17 cellular contexts compared by ENCODE assay signal in the genomic region with DNA sequence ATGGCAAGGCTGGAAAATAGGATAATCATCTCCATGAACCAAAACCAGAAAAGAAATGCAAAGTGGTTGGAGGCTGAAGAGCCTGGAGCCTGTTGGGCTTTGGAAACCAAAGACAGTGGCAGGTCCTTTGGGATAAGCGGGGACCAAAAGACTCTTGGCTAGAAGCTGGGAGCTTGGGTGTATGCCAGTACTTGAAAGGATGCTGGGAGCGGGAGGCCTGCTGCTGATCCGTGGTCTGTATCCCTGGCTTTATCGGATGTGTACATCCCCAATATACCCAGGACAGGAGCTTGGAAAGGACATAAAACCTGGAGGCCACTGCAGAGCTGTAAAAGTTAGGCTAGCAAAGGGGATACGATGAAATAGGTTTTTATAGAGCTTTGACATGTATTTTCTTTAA.
"Had no signal": no experiment of that assay in that cellular context is flagged by ENCODE, and none has a peak within 500 bp of the region (broad histone marks: within the 10 kb centered on the region; RNA-seq: fewer than 3 reads in every experiment).

No MANE protein-coding gene starts in this region.

- H3K36me3 Mint-ChIP-seq: activated naive CD8-positive, alpha-beta T cell treated with anti-CD3 and anti-CD28 coated beads, Interleukin-2, amount 10 ng/mL, durations not matched to agents 7 days and 5 days had no signal

- H3K4me3 Mint-ChIP-seq: activated CD8-positive, alpha-beta T cell treated with anti-CD3 and anti-CD28 coated beads, Interleukin-2, amount 10 ng/mL, durations not matched to agents 7 days and 5 days; stimulated activated naive CD8-positive, alpha-beta T cell treated with anti-CD3 and anti-CD28 coated beads, Interleukin-15, Interleukin-2, amounts not matched to agents 100 ng/mL and 50 ng/mL, for 24 hours had no signal

- DNase-seq: activated CD4-positive, alpha-beta T cell treated with anti-CD3 and anti-CD28 coated beads, Interleukin-2, amount 10 ng/mL, durations not matched to agents 24 days and 14 days; activated CD4-positive, CD25-positive, alpha-beta regulatory T cell; activated CD8-positive, alpha-beta memory T cell treated with anti-CD3 and anti-CD28 coated beads, Interleukin-2, amount 50 U/mL, for 4 hours; activated CD8-positive, alpha-beta T cell treated with anti-CD3 and anti-CD28 coated beads, Interleukin-2, amount 10 ng/mL, durations not matched to agents 7 days and 5 days; activated gamma-delta T cell treated with Interleukin-2 at 50 U/mL for 16 hours; activated naive CD8-positive, alpha-beta T cell treated with anti-CD3 and anti-CD28 coated beads, Interleukin-2, amount 10 ng/mL, durations not matched to agents 7 days and 5 days; activated T-cell treated with anti-CD3 and anti-CD28 coated beads, Interleukin-2, amount 50 U/mL, for 48 hours; brain microvascular endothelial cell; effector CD8-positive, alpha-beta T cell; foreskin fibroblast; pancreas; trophoblast cell had no signal

- H3K9me3 ChIP-seq: pancreas, suprapubic skin had no signal

- H3K9me3 Mint-ChIP-seq: activated CD4-positive, alpha-beta T cell treated with anti-CD3 and anti-CD28 coated beads, Interleukin-2, amount 10 ng/mL, durations not matched to agents 24 days and 14 days; activated naive CD8-positive, alpha-beta T cell treated with anti-CD3 and anti-CD28 coated beads, Interleukin-2, amount 10 ng/mL, durations not matched to agents 7 days and 5 days; central memory CD8-positive, alpha-beta T cell; stimulated activated naive CD8-positive, alpha-beta T cell treated with anti-CD3 and anti-CD28 coated beads, Interleukin-15, Interleukin-2, amounts not matched to agents 100 ng/mL and 50 ng/mL, for 24 hours had no signal

- H3K4me1 ChIP-seq: pancreas had no signal

- H3K36me3 ChIP-seq: brain microvascular endothelial cell, pancreas, suprapubic skin had no signal

- H3K27ac ChIP-seq: brain microvascular endothelial cell, coronary artery, pancreas, suprapubic skin had no signal

- H3K4me3 ChIP-seq: coronary artery, pancreas, suprapubic skin had no signal

- H3K27ac Mint-ChIP-seq: activated CD4-positive, alpha-beta T cell treated with anti-CD3 and anti-CD28 coated beads, Interleukin-2, amount 10 ng/mL, durations not matched to agents 24 days and 14 days; activated CD8-positive, alpha-beta T cell treated with anti-CD3 and anti-CD28 coated beads, Interleukin-2, amount 10 ng/mL, durations not matched to agents 7 days and 5 days; activated naive CD8-positive, alpha-beta T cell treated with anti-CD3 and anti-CD28 coated beads, Interleukin-2, amount 10 ng/mL, durations not matched to agents 7 days and 5 days; stimulated activated naive CD8-positive, alpha-beta T cell treated with anti-CD3 and anti-CD28 coated beads, Interleukin-15, Interleukin-2, amounts not matched to agents 100 ng/mL and 50 ng/mL, for 24 hours had no signal

- ATAC-seq: activated CD8-positive, alpha-beta T cell treated with anti-CD3 and anti-CD28 coated beads, Interleukin-2, amount 10 ng/mL, durations not matched to agents 7 days and 5 days; pancreas; sciatic nerve had no signal
